2 cellular contexts compared by ENCODE assay signal in the genomic region with DNA sequence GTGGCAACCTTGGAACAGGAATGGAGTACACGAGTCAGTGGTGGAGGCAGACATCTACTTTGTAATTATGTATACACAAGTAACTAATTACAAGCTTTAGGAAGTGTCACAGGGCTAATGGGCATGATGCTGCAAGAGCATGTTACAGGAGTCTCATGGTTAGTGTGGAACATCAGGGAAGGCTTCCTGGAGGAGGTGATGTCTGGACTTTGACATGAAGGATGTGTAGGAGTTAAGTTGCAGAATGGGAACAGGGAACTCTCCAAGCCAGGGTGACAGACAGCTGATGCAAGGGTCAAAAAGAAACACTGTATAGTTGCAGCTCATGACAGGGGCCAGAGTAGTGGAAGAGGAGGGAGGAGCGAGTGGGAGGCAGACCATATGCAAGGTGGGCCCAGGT.
TF ChIP-seq lines count a peak whose summit lies in the region.

No MANE protein-coding gene starts in this region.

TF ChIP-seq in H1, 55 proteins besides CTCF, POLR2A, EP300 and RAD21:
- no peak for TF ChIP-seq TAF1 (IDR thresholded peaks at IDR 0.05; ENCODE audit: low read depth, low read length)

TF ChIP-seq in neural cell, 6 proteins besides CTCF, POLR2A, EP300 and RAD21:
- TF ChIP-seq POLR2AphosphoS5 (IDR thresholded peaks at IDR 0.05): no peak
- TF ChIP-seq, protein P1, sequence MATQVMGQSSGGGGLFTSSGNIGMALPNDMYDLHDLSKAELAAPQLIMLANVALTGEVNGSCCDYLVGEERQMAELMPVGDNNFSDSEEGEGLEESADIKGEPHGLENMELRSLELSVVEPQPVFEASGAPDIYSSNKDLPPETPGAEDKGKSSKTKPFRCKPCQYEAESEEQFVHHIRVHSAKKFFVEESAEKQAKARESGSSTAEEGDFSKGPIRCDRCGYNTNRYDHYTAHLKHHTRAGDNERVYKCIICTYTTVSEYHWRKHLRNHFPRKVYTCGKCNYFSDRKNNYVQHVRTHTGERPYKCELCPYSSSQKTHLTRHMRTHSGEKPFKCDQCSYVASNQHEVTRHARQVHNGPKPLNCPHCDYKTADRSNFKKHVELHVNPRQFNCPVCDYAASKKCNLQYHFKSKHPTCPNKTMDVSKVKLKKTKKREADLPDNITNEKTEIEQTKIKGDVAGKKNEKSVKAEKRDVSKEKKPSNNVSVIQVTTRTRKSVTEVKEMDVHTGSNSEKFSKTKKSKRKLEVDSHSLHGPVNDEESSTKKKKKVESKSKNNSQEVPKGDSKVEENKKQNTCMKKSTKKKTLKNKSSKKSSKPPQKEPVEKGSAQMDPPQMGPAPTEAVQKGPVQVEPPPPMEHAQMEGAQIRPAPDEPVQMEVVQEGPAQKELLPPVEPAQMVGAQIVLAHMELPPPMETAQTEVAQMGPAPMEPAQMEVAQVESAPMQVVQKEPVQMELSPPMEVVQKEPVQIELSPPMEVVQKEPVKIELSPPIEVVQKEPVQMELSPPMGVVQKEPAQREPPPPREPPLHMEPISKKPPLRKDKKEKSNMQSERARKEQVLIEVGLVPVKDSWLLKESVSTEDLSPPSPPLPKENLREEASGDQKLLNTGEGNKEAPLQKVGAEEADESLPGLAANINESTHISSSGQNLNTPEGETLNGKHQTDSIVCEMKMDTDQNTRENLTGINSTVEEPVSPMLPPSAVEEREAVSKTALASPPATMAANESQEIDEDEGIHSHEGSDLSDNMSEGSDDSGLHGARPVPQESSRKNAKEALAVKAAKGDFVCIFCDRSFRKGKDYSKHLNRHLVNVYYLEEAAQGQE (IDR thresholded peaks at IDR 0.05; ENCODE audit: borderline replicate concordance): no peak
- no peak for TF ChIP-seq TAF1 (IDR thresholded peaks at IDR 0.05; ENCODE audit: low read depth)
- TF ChIP-seq MXI1 (conservative IDR thresholded peaks at IDR 0.05; ENCODE audit: poor library complexity, severe bottlenecking): no peak
- TF ChIP-seq SMC3 (conservative IDR thresholded peaks at IDR 0.05; ENCODE audit: poor library complexity): no peak
- no peak for TF ChIP-seq EZH2 (IDR thresholded peaks at IDR 0.05; ENCODE audit: borderline replicate concordance, insufficient read depth, low read length, poor library complexity, severe bottlenecking)
